Comparison of ENCODE assay signal across 13 cellular contexts in genomic region chr16:87074635-87075318, GRCh38.
DNase-seq lines count a peak whose midpoint lies in the region; ATAC-seq and TF ChIP-seq lines count a peak whose summit lies in the region.
"Had no signal": no experiment of that assay in that cellular context is flagged by ENCODE, and none has a peak within 500 bp of the region (broad histone marks: within the 10 kb centered on the region; RNA-seq: fewer than 3 reads in every experiment).

No MANE protein-coding gene starts in this region.

- TF ChIP-seq POLR2A in Peyer's patch (IDR thresholded peaks at IDR 0.05) (no peak), sigmoid colon (IDR thresholded peaks at IDR 0.05) (no peak)

- TF ChIP-seq CTCF in Peyer's patch (IDR thresholded peaks at IDR 0.05) (no peak), sigmoid colon (IDR thresholded peaks at IDR 0.05) (no peak)

- no peaks in the 10 kb centered on the region for H3K9me3 ChIP-seq in Peyer's patch
- no peaks in the 10 kb centered on the region for H3K9me3 ChIP-seq in sigmoid colon

- TF ChIP-seq EP300 in sigmoid colon (IDR thresholded peaks at IDR 0.05): no peak

- H3K36me3 ChIP-seq in Peyer's patch: no peaks in the 10 kb centered on the region
- no peaks in the 10 kb centered on the region for H3K36me3 ChIP-seq in sigmoid colon
- H3K36me3 ChIP-seq: esophagus squamous epithelium had no signal

- H3K27ac ChIP-seq in Peyer's patch (peak overlapping the region in 1 of 4 donors; percentile 25), sigmoid colon (no peak overlapping the region)
- H3K27ac ChIP-seq: esophagus squamous epithelium had no signal

- H3K27me3 ChIP-seq in Peyer's patch (no peaks in the 10 kb centered on the region), sigmoid colon (peaks cover 0 to 12% (median 9%) of the 10 kb centered on the region in 3 donors)

- no peak overlapping the region for H3K4me3 ChIP-seq in Peyer's patch
- no peak overlapping the region for H3K4me3 ChIP-seq in sigmoid colon
- H3K4me3 ChIP-seq: esophagus squamous epithelium had no signal

- peak in 2 of 3 donors; percentile 32 to 63 for DNase-seq in Peyer's patch
- DNase-seq in sigmoid colon: peak; percentile 24
- no peak for DNase-seq in T-helper 9 cell
- no peak for DNase-seq in Kasumi-1 (lab: John Stamatoyannopoulos, UW)
- DNase-seq: activated CD4-positive, alpha-beta T cell treated with anti-CD3 and anti-CD28 coated beads for 4 hours; activated gamma-delta T cell; caudate nucleus; COR-L47; esophagus squamous epithelium; GOT3 had no signal

- 74 to 81% methylated on average over 19 of the region's 19 CpGs for WGBS in sigmoid colon, 2 donors

- no peaks in the 10 kb centered on the region for H3K4me1 ChIP-seq in Peyer's patch
- H3K4me1 ChIP-seq in sigmoid colon: no peaks in the 10 kb centered on the region
- H3K4me1 ChIP-seq: esophagus squamous epithelium had no signal

- intact Hi-C loops in sigmoid colon (cut with DNase I): no loop called here

- ATAC-seq in GM19324 (IDR thresholded peaks at IDR 0.05; ENCODE audit: low FRiP score, unreplicated experiment): peak; percentile 74
- ATAC-seq in HG03025 (IDR thresholded peaks at IDR 0.05; ENCODE audit: low FRiP score, unreplicated experiment): peak; percentile 69
- no peak for ATAC-seq in HG03139 (IDR thresholded peaks at IDR 0.05; ENCODE audit: unreplicated experiment)

Comparison
In these comparisons a context has a peak if more than half of its experiments do, and no peak if none do; other contexts are left out.
1. DNase-seq: peak in Peyer's patch (2 of 3) and sigmoid colon (single experiment); none in T-helper 9 cell (single experiment) and Kasumi-1 (0 of 2).